ENCODE assay signal across 15 cellular contexts in genomic region chr19:42412223-42412622, GRCh38. TPM values are rescaled to one million over a fixed set of nuclear protein-coding genes. Genes with fewer than 3 reads are reported as not detected.
A peak's percentile ranks its signal among the peaks of the same experiment; 100 is the strongest.
DNase-seq lines count a peak whose midpoint lies in the region; TF ChIP-seq lines count a peak whose summit lies in the region.
"Had no signal": no experiment of that assay in that cellular context is flagged by ENCODE, and none has a peak within 500 bp of the region (broad histone marks: within the 10 kb centered on the region; RNA-seq: fewer than 3 reads in every experiment).

No MANE protein-coding gene starts in this region.

- DNase-seq in DMS 273 (lab: John Stamatoyannopoulos, UW; ENCODE audit: unreplicated experiment) (peak; percentile 78), NCI-H69 (lab: John Stamatoyannopoulos, UW) (peak; percentile 60), epidermal melanocyte (ENCODE audit: insufficient read length, low spot score) (peak; percentile 59), nucleus accumbens (lab: John Stamatoyannopoulos, UW) (peak in 48 of 56 donors; percentile 36 to 89 (median 78)), A673 (ENCODE audit: low spot score) (no peak), esophagus squamous epithelium (lab: John Stamatoyannopoulos, UW) (no peak), NCI-H446 (lab: John Stamatoyannopoulos, UW) (no peak)
- no peak for DNase-seq in activated CD4-positive, alpha-beta T cell treated with anti-CD3 and anti-CD28 coated beads, Interleukin-2, amount 10 ng/mL, durations not matched to agents 24 days and 14 days
- DNase-seq: DMS79, NCI-H1436 treated with DMSO at 0.1 percent for 48 hours had no signal

- H3K36me3 ChIP-seq in A673 (ENCODE audit: insufficient read depth, low read length, poor library complexity, severe bottlenecking): no peaks in the 10 kb centered on the region
- H3K36me3 ChIP-seq in esophagus squamous epithelium: peaks cover 0 to 48% (median 0%) of the 10 kb centered on the region in 3 donors

- TF ChIP-seq POLR2A in esophagus squamous epithelium (IDR thresholded peaks at IDR 0.05): no peak

- H3K27me3 ChIP-seq in A673 (replicated peaks; ENCODE audit: insufficient read depth, low read depth, low read length, poor library complexity) (no peaks in the 10 kb centered on the region), esophagus squamous epithelium (no peaks in the 10 kb centered on the region)
- H3K27me3 ChIP-seq: spleen had no signal

- H3K27ac Mint-ChIP-seq in activated CD4-positive, alpha-beta T cell treated with anti-CD3 and anti-CD28 coated beads, Interleukin-2, amount 10 ng/mL, durations not matched to agents 24 days and 14 days: no peak overlapping the region

- TF ChIP-seq CTCF in A673 (conservative IDR thresholded peaks at IDR 0.05; ENCODE audit: low read depth, low read length) (no peak), esophagus squamous epithelium (IDR thresholded peaks at IDR 0.05) (no peak)

- POLR2A ChIA-PET in A673 (lab: Charles Lee; ENCODE audit: low non-redundant PET): no interaction called here

- H3K4me1 Mint-ChIP-seq in activated CD4-positive, alpha-beta T cell treated with anti-CD3 and anti-CD28 coated beads, Interleukin-2, amount 10 ng/mL, durations not matched to agents 24 days and 14 days: no peaks in the 10 kb centered on the region

- 57% methylated on average over 6 of the region's 7 CpGs; no CpG with 5 or more reads in 1 of the 2 donors for WGBS in esophagus squamous epithelium, 2 donors

- H3K4me3 ChIP-seq in A673 (ENCODE audit: low read depth, low read length, poor library complexity, severe bottlenecking) (no peak overlapping the region), esophagus squamous epithelium (no peak overlapping the region)
- H3K4me3 ChIP-seq: lung, spleen had no signal

- H3K4me1 ChIP-seq in A673 (ENCODE audit: insufficient read depth, low read length, poor library complexity, severe bottlenecking) (no peaks in the 10 kb centered on the region), esophagus squamous epithelium (peaks cover 0 to 25% (median 6%) of the 10 kb centered on the region in 3 donors)

- CTCF ChIA-PET in A673 (lab: Charles Lee): no interaction called here

- no peaks in the 10 kb centered on the region for H3K9me3 Mint-ChIP-seq in activated CD4-positive, alpha-beta T cell treated with anti-CD3 and anti-CD28 coated beads, Interleukin-2, amount 10 ng/mL, durations not matched to agents 24 days and 14 days
- H3K9me3 Mint-ChIP-seq: stimulated activated memory B cell treated with anti-CD40 and anti-IgM and Interleukin-4, amounts not matched to agents 10 μg/mL and 1 μg/mL and 100 μg/mL, for 72 hours had no signal

- intact Hi-C loops in A673 (cut with micrococcal nuclease; ENCODE audit: unreplicated experiment): no loop called here
- intact Hi-C loops in activated CD4-positive, alpha-beta T cell treated with anti-CD3 and anti-CD28 coated beads, Interleukin-2, amount 10 ng/mL, durations not matched to agents 24 days and 14 days (cut with micrococcal nuclease): no loop called here
- intact Hi-C loops in esophagus squamous epithelium (cut with DNase I): no loop called here

- H3K36me3 Mint-ChIP-seq in activated CD4-positive, alpha-beta T cell treated with anti-CD3 and anti-CD28 coated beads, Interleukin-2, amount 10 ng/mL, durations not matched to agents 24 days and 14 days (ENCODE audit: low read depth): peaks cover 15% of the 10 kb centered on the region

- no peaks in the 10 kb centered on the region for H3K27me3 Mint-ChIP-seq in activated CD4-positive, alpha-beta T cell treated with anti-CD3 and anti-CD28 coated beads, Interleukin-2, amount 10 ng/mL, durations not matched to agents 24 days and 14 days
- H3K27me3 Mint-ChIP-seq: stimulated activated memory B cell treated with anti-CD40 and anti-IgM and Interleukin-4, amounts not matched to agents 10 μg/mL and 1 μg/mL and 100 μg/mL, for 72 hours had no signal

- H3K4me3 Mint-ChIP-seq in activated CD4-positive, alpha-beta T cell treated with anti-CD3 and anti-CD28 coated beads, Interleukin-2, amount 10 ng/mL, durations not matched to agents 24 days and 14 days: no peak overlapping the region
- H3K4me3 Mint-ChIP-seq: stimulated activated memory B cell treated with anti-CD40 and anti-IgM and Interleukin-4, amounts not matched to agents 10 μg/mL and 1 μg/mL and 100 μg/mL, for 72 hours had no signal

- H3K9me3 ChIP-seq in A673 (ENCODE audit: low read depth, low read length, poor library complexity, severe bottlenecking) (no peaks in the 10 kb centered on the region), esophagus squamous epithelium (no peaks in the 10 kb centered on the region)
- H3K9me3 ChIP-seq: spleen had no signal

- BruUV-seq in A673 (replicated peaks; lab: Mats Ljungman, UMichigan): no TSS peak

- H3K27ac ChIP-seq in A673 (ENCODE audit: low read depth, low read length, poor library complexity, severe bottlenecking) (no peak overlapping the region), esophagus squamous epithelium (no peak overlapping the region)
- H3K27ac ChIP-seq: spleen had no signal

RNA-seq across cellular contexts. Expression of gene LIPE, which starts 15.0 kb away (rescaled TPM):
- 6.8 and 7.6 TPM in 2 replicates for total RNA-seq in A673 (2021)
- total RNA-seq in activated CD4-positive, alpha-beta T cell treated with anti-CD3 and anti-CD28 coated beads, Interleukin-2, amount 10 ng/mL, durations not matched to agents 24 days and 14 days: 35.0 and 39.1 TPM in 2 replicates
- total RNA-seq in esophagus squamous epithelium: 10 to 100 TPM in 1 of 4 donors, 1 to 10 TPM in 3; 5.2 to 10.8 (median 7.9) TPM

RNA-seq across cellular contexts. Expression of gene CNFN, which starts 22.1 kb away (rescaled TPM):
- total RNA-seq in A673 (2021): not detected in 2 replicates
- total RNA-seq in activated CD4-positive, alpha-beta T cell treated with anti-CD3 and anti-CD28 coated beads, Interleukin-2, amount 10 ng/mL, durations not matched to agents 24 days and 14 days: not detected in 2 replicates
- 1,000 to 10,000 TPM in 2 of 4 donors, 100 to 1,000 TPM in 2; 530 to 1,759 (median 921) TPM for total RNA-seq in esophagus squamous epithelium
- total RNA-seq: activated CD8-positive, alpha-beta memory T cell treated with anti-CD3 and anti-CD28 coated beads for 36 hours; fibroblast of lung had no signal

RNA-seq across cellular contexts. Expression of gene CXCL17, which starts 30.5 kb away (rescaled TPM):
- total RNA-seq in A673 (2021): not detected in 2 replicates
- total RNA-seq in activated CD4-positive, alpha-beta T cell treated with anti-CD3 and anti-CD28 coated beads, Interleukin-2, amount 10 ng/mL, durations not matched to agents 24 days and 14 days: not detected in 2 replicates
- total RNA-seq in esophagus squamous epithelium: 10 to 100 TPM; 19.3 to 97.7 (median 33.8) TPM
- total RNA-seq: activated CD8-positive, alpha-beta memory T cell treated with anti-CD3 and anti-CD28 coated beads for 36 hours; fibroblast of lung; spleen had no signal

Comparison
In these comparisons a context has a peak if more than half of its experiments do, and no peak if none do; other contexts are left out.
1. DNase-seq: peak in DMS 273 (single experiment), NCI-H69 (single experiment), epidermal melanocyte (single experiment) and nucleus accumbens (48 of 56); none in A673 (single experiment), activated CD4-positive, alpha-beta T cell treated with anti-CD3 and anti-CD28 coated beads, Interleukin-2, amount 10 ng/mL, durations not matched to agents 24 days and 14 days (single experiment), esophagus squamous epithelium (single experiment) and NCI-H446 (0 of 2).
2. RNA of gene CNFN, which starts 22.1 kb away (total RNA-seq): 530 to 1,759 TPM in esophagus squamous epithelium; not detected in A673 and not detected in activated CD4-positive, alpha-beta T cell treated with anti-CD3 and anti-CD28 coated beads, Interleukin-2, amount 10 ng/mL, durations not matched to agents 24 days and 14 days; every median in the first group is over 100 times any median in the second.
3. RNA of gene CXCL17, which starts 30.5 kb away (total RNA-seq): 19.3 to 97.7 TPM in esophagus squamous epithelium; not detected in A673 and not detected in activated CD4-positive, alpha-beta T cell treated with anti-CD3 and anti-CD28 coated beads, Interleukin-2, amount 10 ng/mL, durations not matched to agents 24 days and 14 days; every median in the first group is over 10 times any median in the second.